In genomic region chr20:38673261-38673660, GRCh38 we compare ENCODE assay signal across 12 cellular contexts. TPM values are rescaled to one million over a fixed set of nuclear protein-coding genes. Genes with fewer than 3 reads are reported as not detected.
DNase-seq lines count a peak whose midpoint lies in the region; ATAC-seq, FAIRE-seq and TF ChIP-seq lines count a peak whose summit lies in the region.
"Had no signal": no experiment of that assay in that cellular context is flagged by ENCODE, and none has a peak within 500 bp of the region (broad histone marks: within the 10 kb centered on the region; RNA-seq: fewer than 3 reads in every experiment).

No MANE protein-coding gene starts in this region.

- no peak overlapping the region for H3K27ac Mint-ChIP-seq in activated CD4-positive, alpha-beta T cell treated with anti-CD3 and anti-CD28 coated beads, Interleukin-2, amount 10 ng/mL, durations not matched to agents 24 days and 14 days
- H3K27ac Mint-ChIP-seq in T-cell, result no peak overlapping the region
- H3K27ac Mint-ChIP-seq in progenitor cell of endocrine pancreas, result no peak overlapping the region

- peaks cover 11% of the 10 kb centered on the region for H3K4me1 ChIP-seq in endothelial cell of umbilical vein (ENCODE audit: control insufficient read depth, extremely low read depth, insufficient read depth, low read length)

- no TSS peak for BruUV-seq in endothelial cell of umbilical vein (replicated peaks; lab: Mats Ljungman, UMichigan)

- H3K9me1 ChIP-seq in endothelial cell of umbilical vein (replicated peaks; ENCODE audit: control insufficient read depth, extremely low read depth, insufficient read depth, low read length), result no peaks in the 10 kb centered on the region

- no peaks in the 10 kb centered on the region for H3K79me2 ChIP-seq in endothelial cell of umbilical vein (ENCODE audit: control insufficient read depth, insufficient read depth, low read length)

- peaks cover 5% of the 10 kb centered on the region for H3K4me1 Mint-ChIP-seq in activated CD4-positive, alpha-beta T cell treated with anti-CD3 and anti-CD28 coated beads, Interleukin-2, amount 10 ng/mL, durations not matched to agents 24 days and 14 days
- H3K4me1 Mint-ChIP-seq in T-cell, result peaks cover 6 to 15% (median 10%) of the 10 kb centered on the region in 3 donors
- H3K4me1 Mint-ChIP-seq in progenitor cell of endocrine pancreas (ENCODE audit: low read depth), result peaks cover 4% of the 10 kb centered on the region

- ATAC-seq in T-cell (replicated peaks in 1 of 4) (no peak), GM19324 (IDR thresholded peaks at IDR 0.05; ENCODE audit: low FRiP score, unreplicated experiment) (no peak)
- ATAC-seq: esophagus mucosa had no signal

- peak; percentile 33 for FAIRE-seq in endothelial cell of umbilical vein (lab: Jason Lieb, UNC)
- FAIRE-seq: small intestine had no signal

- dilution Hi-C loops in endothelial cell of umbilical vein (cut with MboI; ENCODE audit: extremely low pct_ligation_motif_present, low sequenced_read_pairs), result no loop called here

- H2AFZ ChIP-seq in endothelial cell of umbilical vein (ENCODE audit: low read depth, low read length), result no peak overlapping the region

- POLR2A ChIA-PET in T-cell (lab: Charles Lee), result interaction anchor here in 1 of 2 donors (0.6 kb wide), 1 partner anchor 1293 kb away, joined by 14 read pairs; no protein-coding TSS in a partner anchor
- POLR2A ChIA-PET in endothelial cell of umbilical vein (lab: Charles Lee), result no interaction called here

- H3K9ac ChIP-seq in endothelial cell of umbilical vein (replicated peaks; ENCODE audit: extremely low read depth, insufficient read depth, low read length), result no peak overlapping the region

- H3K27ac ChIP-seq in endothelial cell of umbilical vein (ENCODE audit: insufficient read depth, low read depth, low read length), result no peak overlapping the region
- H3K27ac ChIP-seq: left lung had no signal

- H3K27me3 Mint-ChIP-seq in activated CD4-positive, alpha-beta T cell treated with anti-CD3 and anti-CD28 coated beads, Interleukin-2, amount 10 ng/mL, durations not matched to agents 24 days and 14 days, result peaks cover 45% of the 10 kb centered on the region
- H3K27me3 Mint-ChIP-seq in T-cell (peaks cover 35 to 63% of the 10 kb centered on the region in 2 donors), progenitor cell of endocrine pancreas (peaks cover 78% of the 10 kb centered on the region)

- no peak for DNase-seq in activated CD4-positive, alpha-beta T cell treated with anti-CD3 and anti-CD28 coated beads, Interleukin-2, amount 10 ng/mL, durations not matched to agents 24 days and 14 days
- DNase-seq in activated CD4-positive, alpha-beta T cell treated with anti-CD3 and anti-CD28 coated beads for 1 hour, result no peak
- DNase-seq in T-cell, result no peak
- DNase-seq in endothelial cell of umbilical vein (ENCODE audit: low read depth, low spot score), result no peak
- DNase-seq in progenitor cell of endocrine pancreas (ENCODE audit: low spot score, unreplicated experiment), result no peak
- DNase-seq in NCI-H1105 treated with DMSO at 0.1 percent for 48 hours (lab: John Stamatoyannopoulos, UW), result no peak
- DNase-seq in NCI-H2227 (lab: John Stamatoyannopoulos, UW; ENCODE audit: unreplicated experiment), result no peak
- DNase-seq: left lung, NCI-H774, small intestine had no signal

- intact Hi-C loops in activated CD4-positive, alpha-beta T cell treated with anti-CD3 and anti-CD28 coated beads, Interleukin-2, amount 10 ng/mL, durations not matched to agents 24 days and 14 days (cut with micrococcal nuclease), result no loop called here
- intact Hi-C loops in endothelial cell of umbilical vein (cut with micrococcal nuclease), result no loop called here

- H3K4me2 ChIP-seq in endothelial cell of umbilical vein (ENCODE audit: insufficient read depth, low read length), result peak overlapping the region; percentile 65

- no peaks in the 10 kb centered on the region for H3K36me3 Mint-ChIP-seq in activated CD4-positive, alpha-beta T cell treated with anti-CD3 and anti-CD28 coated beads, Interleukin-2, amount 10 ng/mL, durations not matched to agents 24 days and 14 days (ENCODE audit: low read depth)
- H3K36me3 Mint-ChIP-seq in T-cell (no peaks in the 10 kb centered on the region), progenitor cell of endocrine pancreas (ENCODE audit: insufficient read depth) (no peaks in the 10 kb centered on the region)

- H3K9me3 Mint-ChIP-seq in activated CD4-positive, alpha-beta T cell treated with anti-CD3 and anti-CD28 coated beads, Interleukin-2, amount 10 ng/mL, durations not matched to agents 24 days and 14 days, result no peaks in the 10 kb centered on the region
- no peaks in the 10 kb centered on the region for H3K9me3 Mint-ChIP-seq in T-cell
- no peaks in the 10 kb centered on the region for H3K9me3 Mint-ChIP-seq in progenitor cell of endocrine pancreas (ENCODE audit: low read depth)

- TF ChIP-seq POLR2A in endothelial cell of umbilical vein (IDR thresholded peaks at IDR 0.05; ENCODE audit: low read depth, low read length), result no peak

- peak overlapping the region; percentile 87 for H3K4me3 Mint-ChIP-seq in activated CD4-positive, alpha-beta T cell treated with anti-CD3 and anti-CD28 coated beads, Interleukin-2, amount 10 ng/mL, durations not matched to agents 24 days and 14 days
- H3K4me3 Mint-ChIP-seq in T-cell (peak overlapping the region; percentile 74 to 81 (median 80)), progenitor cell of endocrine pancreas (ENCODE audit: low read depth) (peak overlapping the region; percentile 78)

- peak overlapping the region in 1 of 3 experiments; percentile 60 for H3K4me3 ChIP-seq in endothelial cell of umbilical vein (replicated peaks in 1 of 3; ENCODE audit: insufficient read depth in 1 of 3, low read depth in 1 of 3, low read length in 3 of 3)

- no peaks in the 10 kb centered on the region for H3K9me3 ChIP-seq in endothelial cell of umbilical vein (replicated peaks; ENCODE audit: control insufficient read depth, insufficient read depth, low read length)
- H3K9me3 ChIP-seq: left lung had no signal

- CTCF ChIA-PET in T-cell (lab: Charles Lee) (interaction anchor here in 1 of 2 donors (0.6 to 1.1 kb wide), 2 partner anchors 18 to 216 kb away, joined by 3 read pairs; no protein-coding TSS in a partner anchor), endothelial cell of umbilical vein (lab: Charles Lee) (interaction anchor here (1.0 to 2.1 kb wide), 4 partner anchors 13 to 24 kb away, joined by 3 to 6 read pairs (median 4); no protein-coding TSS in a partner anchor)

- H4K20me1 ChIP-seq in endothelial cell of umbilical vein (replicated peaks; ENCODE audit: control insufficient read depth, extremely low read depth, insufficient read depth, low read length), result no peaks in the 10 kb centered on the region

- H3K27me3 ChIP-seq in endothelial cell of umbilical vein (ENCODE audit: control insufficient read depth in 2 of 2, insufficient read depth in 2 of 2, low read length in 2 of 2), result no peaks in the 10 kb centered on the region

- no peak for TF ChIP-seq CTCF in endothelial cell of umbilical vein (IDR thresholded peaks at IDR 0.05; ENCODE audit: extremely low read depth in 1 of 2, insufficient read depth in 1 of 2, low read depth in 1 of 2, low read length in 2 of 2)
- no peak for TF ChIP-seq CTCF in progenitor cell of endocrine pancreas (IDR thresholded peaks at IDR 0.05; ENCODE audit: unreplicated experiment)

- H3K36me3 ChIP-seq in endothelial cell of umbilical vein (ENCODE audit: control insufficient read depth in 2 of 2, extremely low read depth in 1 of 2, insufficient read depth in 2 of 2, low read length in 2 of 2), result no peaks in the 10 kb centered on the region
- H3K36me3 ChIP-seq: left lung had no signal

TF ChIP-seq in endothelial cell of umbilical vein, 7 proteins besides CTCF, POLR2A, EP300 and RAD21:
- TF ChIP-seq EZH2 (IDR thresholded peaks at IDR 0.05; ENCODE audit: borderline replicate concordance, low read depth, low read length, severe bottlenecking) (no peak), JUN (IDR thresholded peaks at IDR 0.05; ENCODE audit: borderline replicate concordance, insufficient read depth, insufficient read length, low read depth) (no peak), FOS (IDR thresholded peaks at IDR 0.05; ENCODE audit: borderline replicate concordance, insufficient read depth, low read length) (no peak), GATA2 (IDR thresholded peaks at IDR 0.05; ENCODE audit: insufficient read depth, insufficient read length, low read depth, low read length) (no peak)

RNA-seq across cellular contexts. Expression of gene SLC32A1, which starts 51.0 kb away (rescaled TPM):
- not detected in 2 replicates for total RNA-seq in activated CD4-positive, alpha-beta T cell treated with anti-CD3 and anti-CD28 coated beads, Interleukin-2, amount 10 ng/mL, durations not matched to agents 24 days and 14 days
- total RNA-seq in T-cell (not detected), endothelial cell of umbilical vein (not detected in 2 replicates), progenitor cell of endocrine pancreas (not detected in 2 replicates)
- polyA plus RNA-seq in endothelial cell of umbilical vein, result 0.04 TPM in 1 of 2 replicates, not detected in the other
- not detected in 2 replicates for polyA plus RNA-seq in endothelial cell of umbilical vein (2011; cell fraction: cytosol; rRNA removed)
- polyA plus RNA-seq in endothelial cell of umbilical vein (2011; cell fraction: nucleus; rRNA removed), result not detected in 2 replicates
- polyA plus RNA-seq in endothelial cell of umbilical vein (2012), result not detected in 2 replicates
- polyA minus RNA-seq in endothelial cell of umbilical vein, result not detected in 2 replicates
- polyA minus RNA-seq in endothelial cell of umbilical vein (2011; cell fraction: cytosol; rRNA and poly(A)+ RNA removed), result not detected
- polyA minus RNA-seq in endothelial cell of umbilical vein (2011; cell fraction: nucleus; rRNA and poly(A)+ RNA removed), result not detected in 2 replicates
- total RNA-seq: esophagus mucosa, left lung had no signal
- polyA plus RNA-seq: small intestine had no signal
